Comparison of ENCODE assay signal across 8 cellular contexts in the genomic region with DNA sequence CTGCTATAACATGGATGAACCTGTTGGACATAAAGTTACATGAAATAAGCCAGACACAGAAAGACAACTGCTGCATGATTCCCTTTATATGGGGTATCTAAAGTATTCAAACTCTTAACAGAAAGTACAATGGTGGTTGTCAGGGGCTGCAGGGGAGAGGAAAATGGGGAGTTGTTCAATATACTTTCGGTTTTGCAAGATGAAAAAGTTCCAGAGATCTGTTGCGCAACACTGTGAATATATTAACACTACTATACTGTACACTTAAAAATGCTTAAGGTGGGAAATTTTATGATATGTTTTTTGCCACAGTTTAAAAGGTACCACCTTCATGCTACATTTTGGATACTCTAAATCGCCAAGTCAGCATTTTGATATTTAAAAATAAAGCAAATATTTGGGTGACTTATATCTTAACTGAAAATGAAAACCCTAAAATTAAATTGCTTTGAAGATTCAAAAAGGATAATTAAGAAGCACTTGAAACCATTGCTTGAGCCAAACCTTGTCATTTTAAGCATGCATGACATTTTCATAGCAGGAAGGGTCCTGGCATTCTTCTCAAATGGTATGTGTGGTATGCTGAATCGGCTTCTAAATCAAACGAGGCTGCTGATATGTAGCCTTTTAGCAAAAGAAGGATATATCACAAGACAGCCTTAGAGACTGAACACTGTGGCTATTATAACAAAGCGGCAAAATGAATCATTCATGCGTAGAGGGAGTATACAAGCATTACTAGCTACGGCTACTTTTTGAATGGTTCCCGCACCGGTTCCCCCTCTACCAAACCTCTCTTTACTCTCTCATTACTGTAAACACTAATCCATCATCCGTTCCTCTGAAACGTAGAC.
DNase-seq lines count a peak whose midpoint lies in the region; ATAC-seq and TF ChIP-seq lines count a peak whose summit lies in the region.

No MANE protein-coding gene starts in this region.

- intact Hi-C loops in transverse colon (cut with DNase I; ENCODE audit: low total_unique reads) = no loop called here

- H3K27ac ChIP-seq in hepatocyte (peak overlapping the region; percentile 86), transverse colon (peak overlapping the region in 3 of 4 donors; percentile 0 to 67 (median 16))

- DNase-seq in activated naive CD4-positive, alpha-beta T cell treated with Interleukin-2 at 50 U/mL for 16 hours = peak; percentile 17
- DNase-seq in activated naive CD4-positive, alpha-beta T cell (lab: John Stamatoyannopoulos, UW) = no peak
- peak; percentile 35 for DNase-seq in activated CD8-positive, alpha-beta T cell treated with anti-CD3 and anti-CD28 coated beads, Interleukin-2, amount 10 ng/mL, durations not matched to agents 7 days and 5 days
- DNase-seq in hepatocyte (ENCODE audit: low spot score) (peak; percentile 13), transverse colon (no peak), GF-D8 (lab: John Stamatoyannopoulos, UW) (no peak)
- no peak for DNase-seq in stimulated activated CD4-positive, alpha-beta T cell treated with anti-CD3 and anti-CD28 coated beads, Interleukin-1b, Interleukin-23, amount 100 ng/mL, for 48 hours

- CTCF ChIA-PET in activated CD8-positive, alpha-beta T cell treated with anti-CD3 and anti-CD28 coated beads, Interleukin-2, amount 10 ng/mL, durations not matched to agents 7 days and 5 days (lab: Charles Lee) = interaction anchor here (1.1 to 2.8 kb wide), 5 partner anchors 16 to 569 kb away, joined by 3 to 12 read pairs (median 11); no protein-coding TSS in a partner anchor

- H3K9me3 ChIP-seq in hepatocyte (ENCODE audit: low read depth) = no peaks in the 10 kb centered on the region
- H3K9me3 ChIP-seq in transverse colon = no peaks in the 10 kb centered on the region

- H3K27me3 Mint-ChIP-seq in activated CD8-positive, alpha-beta T cell treated with anti-CD3 and anti-CD28 coated beads, Interleukin-2, amount 10 ng/mL, durations not matched to agents 7 days and 5 days (ENCODE audit: low read depth) = no peaks in the 10 kb centered on the region

- H3K36me3 Mint-ChIP-seq in activated CD8-positive, alpha-beta T cell treated with anti-CD3 and anti-CD28 coated beads, Interleukin-2, amount 10 ng/mL, durations not matched to agents 7 days and 5 days (ENCODE audit: low read depth) = peaks cover 21% of the 10 kb centered on the region

- peaks cover 75% of the 10 kb centered on the region for H3K4me1 Mint-ChIP-seq in activated CD8-positive, alpha-beta T cell treated with anti-CD3 and anti-CD28 coated beads, Interleukin-2, amount 10 ng/mL, durations not matched to agents 7 days and 5 days (ENCODE audit: low read depth)

- H3K4me3 Mint-ChIP-seq in activated CD8-positive, alpha-beta T cell treated with anti-CD3 and anti-CD28 coated beads, Interleukin-2, amount 10 ng/mL, durations not matched to agents 7 days and 5 days = peak overlapping the region; percentile 74

- peak; percentile 26 for ATAC-seq in activated CD8-positive, alpha-beta T cell treated with anti-CD3 and anti-CD28 coated beads, Interleukin-2, amount 10 ng/mL, durations not matched to agents 7 days and 5 days
- ATAC-seq in GM18511 (IDR thresholded peaks at IDR 0.05; ENCODE audit: unreplicated experiment) = no peak

- H3K27me3 ChIP-seq in hepatocyte (no peaks in the 10 kb centered on the region), transverse colon (no peaks in the 10 kb centered on the region)

- TF ChIP-seq CTCF in hepatocyte (IDR thresholded peaks at IDR 0.05; ENCODE audit: poor library complexity) (no peak), transverse colon (IDR thresholded peaks at IDR 0.05) (no peak)

- H3K4me3 ChIP-seq in hepatocyte = no peak overlapping the region
- no peak overlapping the region for H3K4me3 ChIP-seq in transverse colon

- no peaks in the 10 kb centered on the region for H3K4me1 ChIP-seq in hepatocyte (ENCODE audit: insufficient read depth)
- H3K4me1 ChIP-seq in transverse colon = no peaks in the 10 kb centered on the region

- 60% methylated on average over 12 of the region's 12 CpGs for WGBS in hepatocyte (ENCODE audit: low lambda C conversion rate, missing lambda C conversion rate)
- WGBS in transverse colon (ENCODE audit: low coverage in 1 of 2), 2 donors = 57 to 70% methylated on average over 1 to 12 of the region's 12 CpGs

- H3K4me2 ChIP-seq in hepatocyte = peak overlapping the region; percentile 55

- H4K20me1 ChIP-seq in hepatocyte (ENCODE audit: insufficient read depth, poor library complexity, severe bottlenecking) = no peaks in the 10 kb centered on the region

- no peak for TF ChIP-seq EP300 in transverse colon (IDR thresholded peaks at IDR 0.05; ENCODE audit: low read depth)

- POLR2A ChIA-PET in activated CD8-positive, alpha-beta T cell treated with anti-CD3 and anti-CD28 coated beads, Interleukin-2, amount 10 ng/mL, durations not matched to agents 7 days and 5 days (lab: Charles Lee) = interaction anchor here (2.3 to 4.1 kb wide), 2 partner anchors 38 to 49 kb away, joined by 15 to 27 read pairs; no protein-coding TSS in a partner anchor

- H3K9me3 Mint-ChIP-seq in activated CD8-positive, alpha-beta T cell treated with anti-CD3 and anti-CD28 coated beads, Interleukin-2, amount 10 ng/mL, durations not matched to agents 7 days and 5 days (ENCODE audit: insufficient read depth) = no peaks in the 10 kb centered on the region

- H3K27ac Mint-ChIP-seq in activated CD8-positive, alpha-beta T cell treated with anti-CD3 and anti-CD28 coated beads, Interleukin-2, amount 10 ng/mL, durations not matched to agents 7 days and 5 days = peak overlapping the region; percentile 92

- no peaks in the 10 kb centered on the region for H3K9me2 ChIP-seq in hepatocyte (replicated peaks; ENCODE audit: insufficient read depth)

- H3K36me3 ChIP-seq in hepatocyte (replicated peaks; ENCODE audit: insufficient read depth, low read depth) = no peaks in the 10 kb centered on the region
- H3K36me3 ChIP-seq in transverse colon = no peaks in the 10 kb centered on the region

- TF ChIP-seq POLR2A in transverse colon (IDR thresholded peaks at IDR 0.05) = no peak

- peaks cover 26% of the 10 kb centered on the region for H3K79me2 ChIP-seq in hepatocyte

- in situ Hi-C loops in transverse colon (cut with MboI; ENCODE audit: low pct_ligation_motif_present in 1 of 4, low pct_unique_long_range_greater_than_20kb in 1 of 4, low sequenced_read_pairs in 3 of 4) = no loop called here

- no peak overlapping the region for H2AFZ ChIP-seq in hepatocyte

Comparison
In these comparisons a context has a peak if more than half of its experiments do, and no peak if none do; other contexts are left out.
1. DNase-seq: peak in activated naive CD4-positive, alpha-beta T cell treated with Interleukin-2 at 50 U/mL for 16 hours (single experiment), activated CD8-positive, alpha-beta T cell treated with anti-CD3 and anti-CD28 coated beads, Interleukin-2, amount 10 ng/mL, durations not matched to agents 7 days and 5 days (single experiment) and hepatocyte (single experiment); none in activated naive CD4-positive, alpha-beta T cell (0 of 4), transverse colon (single experiment), GF-D8 (single experiment) and stimulated activated CD4-positive, alpha-beta T cell treated with anti-CD3 and anti-CD28 coated beads, Interleukin-1b, Interleukin-23, amount 100 ng/mL, for 48 hours (single experiment).